ENCODE assay signal across 20 cellular contexts in the genomic region with DNA sequence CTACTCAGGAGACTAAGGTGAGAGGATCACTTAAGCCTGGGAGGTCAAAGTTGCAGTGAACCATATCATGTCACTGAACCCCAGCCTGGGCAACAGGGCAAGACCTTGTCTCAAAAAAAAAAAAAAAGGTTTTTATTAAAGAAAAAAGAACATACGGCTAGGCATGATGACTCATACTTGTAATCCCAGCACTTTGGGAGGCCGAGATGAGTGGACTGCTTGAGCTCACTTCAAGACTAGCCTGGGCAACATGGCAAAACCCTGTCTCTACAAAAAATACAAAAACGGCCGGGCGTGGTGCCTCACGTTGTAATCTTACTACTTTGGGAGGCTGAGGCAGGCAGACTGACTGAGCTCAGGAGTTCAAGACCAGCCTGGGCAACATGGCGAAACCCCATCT. TPM values are rescaled to one million over a fixed set of nuclear protein-coding genes. Genes with fewer than 3 reads are reported as not detected.
DNase-seq lines count a peak whose midpoint lies in the region; ATAC-seq, FAIRE-seq and TF ChIP-seq lines count a peak whose summit lies in the region.
"Had no signal": no experiment of that assay in that cellular context is flagged by ENCODE, and none has a peak within 500 bp of the region (broad histone marks: within the 10 kb centered on the region; RNA-seq: fewer than 3 reads in every experiment).

No MANE protein-coding gene starts in this region.

- no peak for ATAC-seq in effector memory CD8-positive, alpha-beta T cell (replicated peaks)
- ATAC-seq: HepG2; psoas muscle; stimulated activated naive B cell treated with anti-CD40 and anti-IgM and Interleukin-4, amounts not matched to agents 10 μg/mL and 1 μg/mL and 100 μg/mL, for 72 hours had no signal

- no peaks in the 10 kb centered on the region for H3K27me3 Mint-ChIP-seq in effector memory CD8-positive, alpha-beta T cell
- H3K27me3 Mint-ChIP-seq: activated CD4-positive, alpha-beta memory T cell treated with anti-CD3 and anti-CD28 coated beads, Interleukin-2, amount 10 ng/mL, durations not matched to agents 7 days and 5 days; stimulated activated naive B cell treated with anti-CD40 and anti-IgM and Interleukin-4, amounts not matched to agents 10 μg/mL and 1 μg/mL and 100 μg/mL, for 72 hours had no signal

- H3K9me3 Mint-ChIP-seq in effector memory CD8-positive, alpha-beta T cell, result no peaks in the 10 kb centered on the region
- H3K9me3 Mint-ChIP-seq: activated CD4-positive, alpha-beta memory T cell treated with anti-CD3 and anti-CD28 coated beads, Interleukin-2, amount 10 ng/mL, durations not matched to agents 7 days and 5 days; stimulated activated naive B cell treated with anti-CD40 and anti-IgM and Interleukin-4, amounts not matched to agents 10 μg/mL and 1 μg/mL and 100 μg/mL, for 72 hours had no signal

- H3K27me3 ChIP-seq in BJ (ENCODE audit: control insufficient read depth, insufficient read depth, low read length), result no peaks in the 10 kb centered on the region
- no peaks in the 10 kb centered on the region for H3K27me3 ChIP-seq in bronchial epithelial cell (ENCODE audit: control insufficient read depth, insufficient read depth, low read length)
- H3K27me3 ChIP-seq in keratinocyte (ENCODE audit: control insufficient read depth, extremely low read depth, insufficient read depth, low read length), result no peaks in the 10 kb centered on the region
- H3K27me3 ChIP-seq: Peyer's patch, vagina had no signal

- no peaks in the 10 kb centered on the region for H3K9me3 ChIP-seq in keratinocyte (ENCODE audit: control insufficient read depth, low read depth, low read length)
- H3K9me3 ChIP-seq: Peyer's patch, psoas muscle, vagina had no signal

- no peak overlapping the region for H3K27ac ChIP-seq in keratinocyte (ENCODE audit: control insufficient read depth, insufficient read depth, low read length)
- H3K27ac ChIP-seq: C4-2B, Peyer's patch, psoas muscle, vagina had no signal

- H3K4me1 ChIP-seq in keratinocyte (ENCODE audit: control insufficient read depth, extremely low read depth, insufficient read depth, low read length), result peaks cover 8% of the 10 kb centered on the region
- H3K4me1 ChIP-seq: Peyer's patch had no signal

- H3K9ac ChIP-seq in keratinocyte (ENCODE audit: control insufficient read depth, extremely low read depth, insufficient read depth, low read length), result no peak overlapping the region

- dilution Hi-C loops in keratinocyte (cut with MboI; ENCODE audit: extremely low pct_ligation_motif_present, low sequenced_read_pairs), result no loop called here

- no peak overlapping the region for H3K4me2 ChIP-seq in keratinocyte (ENCODE audit: control insufficient read depth, extremely low read depth, insufficient read depth, low read depth, low read length)

- H4K20me1 ChIP-seq in keratinocyte (ENCODE audit: control insufficient read depth, extremely low read depth, insufficient read depth, low read length), result no peaks in the 10 kb centered on the region

- DNase-seq in BJ (ENCODE audit: low read depth) (peak; percentile 26), MV-4-11 (lab: John Stamatoyannopoulos, UW) (peak; percentile 63), bronchial epithelial cell (ENCODE audit: low read depth) (peak; percentile 75), keratinocyte (ENCODE audit: low read depth, low spot score) (peak; percentile 5), NCI-H128 (lab: John Stamatoyannopoulos, UW; ENCODE audit: unreplicated experiment) (no peak), G401 (ENCODE audit: low spot score) (no peak), SHP77 treated with DMSO at 0.1 percent for 48 hours (lab: John Stamatoyannopoulos, UW) (no peak)
- no peak for DNase-seq in effector memory CD8-positive, alpha-beta T cell
- DNase-seq: activated CD4-positive, alpha-beta memory T cell treated with anti-CD3 and anti-CD28 coated beads, Interleukin-2, amount 10 ng/mL, durations not matched to agents 7 days and 5 days; activated gamma-delta T cell; foreskin melanocyte; NCI-H1694; NCI-H524 treated with DMSO at 0.1 percent for 48 hours; Peyer's patch; psoas muscle; stimulated activated CD4-positive, alpha-beta T cell treated with anti-CD3 and anti-CD28 coated beads, Interleukin-4, amount 100 ng/mL, for 1 hour; stimulated activated naive B cell treated with anti-CD40 and anti-IgM and Interleukin-4, amounts not matched to agents 10 μg/mL and 1 μg/mL and 100 μg/mL, for 72 hours had no signal

- no peak overlapping the region for H3K4me3 Mint-ChIP-seq in effector memory CD8-positive, alpha-beta T cell
- H3K4me3 Mint-ChIP-seq: activated CD4-positive, alpha-beta memory T cell treated with anti-CD3 and anti-CD28 coated beads, Interleukin-2, amount 10 ng/mL, durations not matched to agents 7 days and 5 days; stimulated activated naive B cell treated with anti-CD40 and anti-IgM and Interleukin-4, amounts not matched to agents 10 μg/mL and 1 μg/mL and 100 μg/mL, for 72 hours had no signal

- peaks cover 1% of the 10 kb centered on the region in 2 donors for H3K4me1 Mint-ChIP-seq in effector memory CD8-positive, alpha-beta T cell (ENCODE audit: low read depth in 2 of 2)
- H3K4me1 Mint-ChIP-seq: activated CD4-positive, alpha-beta memory T cell treated with anti-CD3 and anti-CD28 coated beads, Interleukin-2, amount 10 ng/mL, durations not matched to agents 7 days and 5 days had no signal

- H2AFZ ChIP-seq in keratinocyte (ENCODE audit: control insufficient read depth, low read length), result no peak overlapping the region

- in situ Hi-C loops in G401 (cut with HindIII; ENCODE audit: low sequenced_read_pairs), result no loop called here

- POLR2A ChIA-PET in BJ (lab: Charles Lee), result interaction anchor here (0.7 kb wide), 1 partner anchor 45 kb away, joined by 11 read pairs; no protein-coding TSS in a partner anchor

- TF ChIP-seq CTCF in BJ (IDR thresholded peaks at IDR 0.05; ENCODE audit: insufficient read depth, low read depth, low read length) (no peak), bronchial epithelial cell (IDR thresholded peaks at IDR 0.05; ENCODE audit: insufficient read depth, low read length, severe bottlenecking) (no peak), keratinocyte (optimal IDR thresholded peaks at IDR 0.05 in 1 of 3, IDR thresholded peaks at IDR 0.05 in 1 of 3, conservative IDR thresholded peaks at IDR 0.05 in 1 of 3; ENCODE audit: extremely low read depth in 1 of 3, insufficient read depth in 2 of 3, low read length in 3 of 3) (no peak)

- H3K9me1 ChIP-seq in keratinocyte (ENCODE audit: control insufficient read depth, extremely low read depth, insufficient read depth, low read length), result no peaks in the 10 kb centered on the region

- H3K79me2 ChIP-seq in keratinocyte (ENCODE audit: control insufficient read depth, insufficient read depth, low read length), result no peaks in the 10 kb centered on the region

- H3K4me3 ChIP-seq in BJ (ENCODE audit: low read depth, low read length) (no peak overlapping the region), bronchial epithelial cell (ENCODE audit: low read depth, low read length) (no peak overlapping the region), keratinocyte (ENCODE audit: control insufficient read depth in 2 of 3, extremely low read depth in 1 of 3, insufficient read depth in 2 of 3, low read depth in 1 of 3, low read length in 3 of 3) (no peak overlapping the region)
- H3K4me3 ChIP-seq: Peyer's patch, psoas muscle, vagina had no signal

- CTCF ChIA-PET in BJ (lab: Yijun Ruan, JAX), result interaction anchor here (0.6 to 1.3 kb wide), 6 partner anchors 45 to 247 kb away, joined by 3 to 5 read pairs (median 4); no protein-coding TSS in a partner anchor

- H3K36me3 ChIP-seq in BJ (ENCODE audit: control insufficient read depth, insufficient read depth, low read length) (peaks cover 2% of the 10 kb centered on the region; the same call in 1 of the 2 replicates), bronchial epithelial cell (ENCODE audit: control insufficient read depth, insufficient read depth, low read length) (peaks cover 1% of the 10 kb centered on the region), keratinocyte (ENCODE audit: control insufficient read depth in 2 of 2, extremely low read depth in 1 of 2, insufficient read depth in 2 of 2, low read length in 2 of 2) (peaks cover 5 to 9% of the 10 kb centered on the region in 2 experiments)

- peaks cover 46% of the 10 kb centered on the region for H3K36me3 Mint-ChIP-seq in effector memory CD8-positive, alpha-beta T cell (ENCODE audit: insufficient read depth)

- no peak for FAIRE-seq in bronchial epithelial cell (lab: Jason Lieb, UNC)
- FAIRE-seq in keratinocyte (lab: Jason Lieb, UNC), result no peak
- FAIRE-seq: HepG2 had no signal

- no peak overlapping the region for H3K27ac Mint-ChIP-seq in effector memory CD8-positive, alpha-beta T cell
- H3K27ac Mint-ChIP-seq: activated CD4-positive, alpha-beta memory T cell treated with anti-CD3 and anti-CD28 coated beads, Interleukin-2, amount 10 ng/mL, durations not matched to agents 7 days and 5 days; stimulated activated naive B cell treated with anti-CD40 and anti-IgM and Interleukin-4, amounts not matched to agents 10 μg/mL and 1 μg/mL and 100 μg/mL, for 72 hours had no signal

RNA-seq across cellular contexts. Expression of a gene that starts 38.4 kb away (rescaled TPM):
- polyA plus RNA-seq in BJ (2011; rRNA removed) (11.5 and 17.6 TPM in 2 replicates), keratinocyte (9.3 to 9.9 TPM (median 9.5 TPM) in 3 replicates)
- 11.0 and 11.2 TPM in 2 replicates for polyA minus RNA-seq in BJ (2011; rRNA and poly(A)+ RNA removed)
- total RNA-seq in bronchial epithelial cell, result 2.6 and 3.3 TPM in 2 replicates
- polyA plus RNA-seq in keratinocyte (2011; ENCODE audit: low read depth), result 3.6 TPM
- polyA plus RNA-seq in keratinocyte (2011; cell fraction: cytosol; rRNA removed), result 8.7 and 9.8 TPM in 2 replicates
- 21.9 and 24.8 TPM in 2 replicates for polyA plus RNA-seq in keratinocyte (2011; cell fraction: nucleus; rRNA removed)
- 9.1 and 9.4 TPM in 2 replicates for polyA plus RNA-seq in keratinocyte (2012; ENCODE audit: low replicate concordance)
- polyA minus RNA-seq in keratinocyte, result 11.2 to 29.6 TPM (median 15.6 TPM) in 3 replicates
- 5.6 TPM for polyA minus RNA-seq in keratinocyte (2011; cell fraction: cytosol; rRNA and poly(A)+ RNA removed)
- polyA minus RNA-seq in keratinocyte (2011; cell fraction: nucleus; rRNA and poly(A)+ RNA removed), result 9.1 and 14.0 TPM in 2 replicates
- total RNA-seq in G401 (2014; rRNA removed; shearing (Covaris generic)), result 3.0 and 5.9 TPM in 2 replicates

RNA-seq across cellular contexts. Expression of a gene that starts 38.7 kb away (rescaled TPM):
- 0.96 and 1.6 TPM in 2 replicates for polyA plus RNA-seq in BJ (2011; rRNA removed)
- polyA minus RNA-seq in BJ (2011; rRNA and poly(A)+ RNA removed), result 0.26 and 0.62 TPM in 2 replicates
- total RNA-seq in bronchial epithelial cell, result under 0.01 and 0.13 TPM in 2 replicates
- 0.43 to 1.5 TPM (median 0.54 TPM) in 3 replicates for polyA plus RNA-seq in keratinocyte
- polyA plus RNA-seq in keratinocyte (2011; ENCODE audit: low read depth), result 0.42 TPM
- 0.13 and 0.16 TPM in 2 replicates for polyA plus RNA-seq in keratinocyte (2011; cell fraction: cytosol; rRNA removed)
- polyA plus RNA-seq in keratinocyte (2011; cell fraction: nucleus; rRNA removed), result 4.0 and 4.6 TPM in 2 replicates
- polyA plus RNA-seq in keratinocyte (2012; ENCODE audit: low replicate concordance), result 0.25 and 0.39 TPM in 2 replicates
- polyA minus RNA-seq in keratinocyte, result 0.35 to 0.86 TPM in 2 of 3 replicates, not detected in the other
- not detected for polyA minus RNA-seq in keratinocyte (2011; cell fraction: cytosol; rRNA and poly(A)+ RNA removed)
- polyA minus RNA-seq in keratinocyte (2011; cell fraction: nucleus; rRNA and poly(A)+ RNA removed), result 1.2 TPM in 1 of 2 replicates, not detected in the other
- total RNA-seq in G401 (2014; rRNA removed; shearing (Covaris generic)), result 0.49 and 0.95 TPM in 2 replicates
- total RNA-seq: vagina had no signal

RNA-seq across cellular contexts. Expression of a gene that starts 48.8 kb away (rescaled TPM):
- polyA plus RNA-seq in BJ (2011; rRNA removed) (11.4 and 13.6 TPM in 2 replicates), keratinocyte (13.2 to 19.3 TPM (median 13.8 TPM) in 3 replicates)
- 9.5 and 17.1 TPM in 2 replicates for polyA minus RNA-seq in BJ (2011; rRNA and poly(A)+ RNA removed)
- 17.9 and 23.6 TPM in 2 replicates for total RNA-seq in bronchial epithelial cell
- 7.5 TPM for polyA plus RNA-seq in keratinocyte (2011; ENCODE audit: low read depth)
- 10.0 and 14.9 TPM in 2 replicates for polyA plus RNA-seq in keratinocyte (2011; cell fraction: cytosol; rRNA removed)
- 21.2 and 23.8 TPM in 2 replicates for polyA plus RNA-seq in keratinocyte (2011; cell fraction: nucleus; rRNA removed)
- 16.6 and 21.6 TPM in 2 replicates for polyA plus RNA-seq in keratinocyte (2012; ENCODE audit: low replicate concordance)
- 17.2 to 26.5 TPM (median 22.2 TPM) in 3 replicates for polyA minus RNA-seq in keratinocyte
- polyA minus RNA-seq in keratinocyte (2011; cell fraction: cytosol; rRNA and poly(A)+ RNA removed), result 16.5 TPM
- 10.6 and 16.1 TPM in 2 replicates for polyA minus RNA-seq in keratinocyte (2011; cell fraction: nucleus; rRNA and poly(A)+ RNA removed)
- total RNA-seq in G401 (2014; rRNA removed; shearing (Covaris generic)), result 26.2 TPM in 2 replicates

Comparison
In these comparisons a context has a peak if more than half of its experiments do, and no peak if none do; other contexts are left out.
1. DNase-seq: peak in BJ (single experiment), MV-4-11 (single experiment), bronchial epithelial cell (single experiment) and keratinocyte (single experiment); none in effector memory CD8-positive, alpha-beta T cell (0 of 3), NCI-H128 (single experiment), G401 (single experiment) and SHP77 treated with DMSO at 0.1 percent for 48 hours (single experiment).